ENCODE assay signal across 8 cellular contexts in genomic region chr12:106345739-106346138, GRCh38. TPM values are rescaled to one million over a fixed set of nuclear protein-coding genes. Genes with fewer than 3 reads are reported as not detected.
DNase-seq lines count a peak whose midpoint lies in the region; ATAC-seq and TF ChIP-seq lines count a peak whose summit lies in the region.

No MANE protein-coding gene starts in this region.

- peaks cover 6% of the 10 kb centered on the region for H3K4me1 ChIP-seq in Karpas-422 (ENCODE audit: low read length)

- DNase-seq in Caki2 (ENCODE audit: low read depth): peak; percentile 44
- DNase-seq in Karpas-422: peak; percentile 47
- no peak for DNase-seq in activated B cell treated with CpG ODN at 0.5 μM for 24 hours
- DNase-seq in hepatic stellate cell (ENCODE audit: low spot score): peak; percentile 12
- peak; percentile 12 for DNase-seq in smooth muscle cell of the brain vasculature (ENCODE audit: low read depth, low spot score)
- no peak for DNase-seq in GM20000 (ENCODE audit: low spot score)
- DNase-seq in GM19240 (ENCODE audit: insufficient read length, low spot score): no peak

- no peak overlapping the region for H3K4me2 ChIP-seq in Karpas-422 (ENCODE audit: low read depth, low read length, poor library complexity, severe bottlenecking)

- no peak overlapping the region for H3K9ac ChIP-seq in Karpas-422 (ENCODE audit: low read length)

- H3K36me3 Mint-ChIP-seq in activated B cell treated with CpG ODN at 0.5 μM for 24 hours (ENCODE audit: low read depth): peaks cover 68% of the 10 kb centered on the region

- H3K4me3 ChIP-seq in Karpas-422 (ENCODE audit: low read length): no peak overlapping the region

- H3K9me3 Mint-ChIP-seq in activated B cell treated with CpG ODN at 0.5 μM for 24 hours: no peaks in the 10 kb centered on the region

- ATAC-seq in activated B cell treated with CpG ODN at 0.5 μM for 24 hours (ENCODE audit: low read depth): peak; percentile 40
- no peak for ATAC-seq in HG03354 (IDR thresholded peaks at IDR 0.05; ENCODE audit: poor library complexity, severe bottlenecking, unreplicated experiment)

- in situ Hi-C loops in Caki2 (cut with HindIII; ENCODE audit: low pct_unique_long_range_greater_than_20kb, low sequenced_read_pairs): no loop called here

- H3K27me3 ChIP-seq in Karpas-422 (ENCODE audit: low read length): no peaks in the 10 kb centered on the region

- no peaks in the 10 kb centered on the region for H4K20me1 ChIP-seq in Karpas-422 (ENCODE audit: insufficient read depth, low read depth, low read length)

- no peak overlapping the region for H3K27ac Mint-ChIP-seq in activated B cell treated with CpG ODN at 0.5 μM for 24 hours

- no peak overlapping the region for H3K4me3 Mint-ChIP-seq in activated B cell treated with CpG ODN at 0.5 μM for 24 hours

- no peaks in the 10 kb centered on the region for H3K79me2 ChIP-seq in Karpas-422 (ENCODE audit: low read length)

- CTCF ChIA-PET in activated B cell treated with CpG ODN at 0.5 μM for 24 hours (lab: Charles Lee): interaction anchor here (0.7 to 1.4 kb wide), 3 partner anchors 40 to 119 kb away, joined by 4 to 5 read pairs (median 5); no protein-coding TSS in a partner anchor

- no peaks in the 10 kb centered on the region for H3K4me1 Mint-ChIP-seq in activated B cell treated with CpG ODN at 0.5 μM for 24 hours

- no peaks in the 10 kb centered on the region for H3K27me3 Mint-ChIP-seq in activated B cell treated with CpG ODN at 0.5 μM for 24 hours

- H3K9me2 ChIP-seq in Karpas-422 (replicated peaks; ENCODE audit: insufficient read depth, low read length): no peaks in the 10 kb centered on the region

- H2AFZ ChIP-seq in Karpas-422 (ENCODE audit: low read length): no peak overlapping the region

- intact Hi-C loops in activated B cell treated with CpG ODN at 0.5 μM for 24 hours (cut with micrococcal nuclease): no loop called here

- no peak for TF ChIP-seq CTCF in activated B cell treated with CpG ODN at 0.5 μM for 24 hours (IDR thresholded peaks at IDR 0.05)
- TF ChIP-seq CTCF in GM20000 (IDR thresholded peaks at IDR 0.05; ENCODE audit: extremely low read depth, missing control alignments): no peak

- H3K36me3 ChIP-seq in Karpas-422 (ENCODE audit: insufficient read depth, low read length): peaks cover 11% of the 10 kb centered on the region; the same call in 1 of the 2 replicates

- H3K9me3 ChIP-seq in Karpas-422 (ENCODE audit: low read length): no peaks in the 10 kb centered on the region

- H3K27ac ChIP-seq in Karpas-422 (ENCODE audit: low read length): no peak overlapping the region

- POLR2A ChIA-PET in activated B cell treated with CpG ODN at 0.5 μM for 24 hours (lab: Charles Lee): interaction anchor here (1.2 kb wide), 1 partner anchor 119 kb away, joined by 3 read pairs; no protein-coding TSS in a partner anchor

RNA-seq across cellular contexts. Expression of gene POLR3B, which starts 11.8 kb away (rescaled TPM):
- 0.17 and 0.78 TPM in 2 replicates for total RNA-seq in Caki2 (2014; rRNA removed; shearing (Covaris generic); ENCODE audit: low replicate concordance)
- total RNA-seq in Karpas-422 (2014; rRNA removed; shearing (Covaris generic); ENCODE audit: low replicate concordance): 10.0 and 13.6 TPM in 2 replicates
- 7.3 and 8.0 TPM in 2 replicates for total RNA-seq in activated B cell treated with CpG ODN at 0.5 μM for 24 hours

RNA-seq across cellular contexts. Expression of gene TCP11L2, which starts 43.2 kb away (rescaled TPM):
- total RNA-seq in Caki2 (2014; rRNA removed; shearing (Covaris generic); ENCODE audit: low replicate concordance): 6.8 and 7.9 TPM in 2 replicates
- total RNA-seq in Karpas-422 (2014; rRNA removed; shearing (Covaris generic); ENCODE audit: low replicate concordance): 40.1 and 55.9 TPM in 2 replicates
- 48.0 and 52.5 TPM in 2 replicates for total RNA-seq in activated B cell treated with CpG ODN at 0.5 μM for 24 hours

Comparison
In these comparisons a context has a peak if more than half of its experiments do, and no peak if none do; other contexts are left out.
1. DNase-seq: peak in Caki2 (single experiment), Karpas-422 (single experiment), hepatic stellate cell (single experiment) and smooth muscle cell of the brain vasculature (single experiment); none in activated B cell treated with CpG ODN at 0.5 μM for 24 hours (single experiment), GM20000 (single experiment) and GM19240 (single experiment).